Comparison of ENCODE assay signal across 1 cellular context in the genomic region with DNA sequence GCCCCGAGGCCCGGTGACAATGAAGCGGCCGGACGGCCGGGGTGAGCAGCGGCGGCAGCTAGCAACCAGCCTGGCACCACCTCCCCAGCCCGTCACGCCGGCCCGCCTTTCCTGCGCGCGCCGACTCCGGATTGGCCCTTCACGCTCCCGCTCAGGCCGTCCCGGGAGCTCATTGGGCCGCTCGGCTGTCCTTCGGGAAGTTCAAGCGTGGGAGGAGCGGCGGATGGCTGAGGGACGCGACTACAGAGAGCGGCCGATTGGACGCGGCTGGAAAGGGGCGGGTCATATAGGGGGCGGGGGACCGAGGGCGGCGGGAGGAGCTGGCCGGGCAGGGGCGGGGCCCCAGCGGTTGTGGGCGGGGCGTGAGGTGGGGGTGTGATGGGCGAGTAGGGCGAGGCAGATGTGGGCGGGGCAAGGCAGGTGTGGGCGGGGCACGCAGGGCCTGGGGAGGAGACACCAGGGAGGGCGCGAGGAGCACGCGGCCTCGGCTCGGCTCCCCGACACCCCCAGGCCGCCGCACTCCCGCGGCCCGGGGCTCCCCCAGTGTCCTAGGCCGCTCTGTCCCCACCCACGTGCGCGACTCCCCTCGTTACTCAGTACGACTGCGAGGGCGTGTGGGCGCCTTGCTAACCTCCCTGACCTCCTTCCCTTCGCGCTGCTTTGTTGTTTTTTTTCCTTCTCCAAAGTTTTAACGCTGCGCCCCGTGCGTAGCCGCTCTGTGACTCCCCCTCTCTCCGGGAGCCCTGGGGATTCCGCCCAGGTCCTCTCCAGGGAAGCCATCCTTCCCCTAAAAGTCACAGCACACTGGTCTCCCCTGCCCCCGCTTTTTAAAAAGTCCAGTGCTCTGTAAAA.
TF ChIP-seq lines count a peak whose summit lies in the region.

Gene CEP131 (minus strand): TSS at position 60 of the 852 bp plus-strand sequence. CDS start 2,909 bp downstream, outside the sequence.

TF ChIP-seq in K562, 482 proteins besides CTCF, POLR2A, EP300 and RAD21 (continued from another document and continues in another):
- TF ChIP-seq, protein P1, sequence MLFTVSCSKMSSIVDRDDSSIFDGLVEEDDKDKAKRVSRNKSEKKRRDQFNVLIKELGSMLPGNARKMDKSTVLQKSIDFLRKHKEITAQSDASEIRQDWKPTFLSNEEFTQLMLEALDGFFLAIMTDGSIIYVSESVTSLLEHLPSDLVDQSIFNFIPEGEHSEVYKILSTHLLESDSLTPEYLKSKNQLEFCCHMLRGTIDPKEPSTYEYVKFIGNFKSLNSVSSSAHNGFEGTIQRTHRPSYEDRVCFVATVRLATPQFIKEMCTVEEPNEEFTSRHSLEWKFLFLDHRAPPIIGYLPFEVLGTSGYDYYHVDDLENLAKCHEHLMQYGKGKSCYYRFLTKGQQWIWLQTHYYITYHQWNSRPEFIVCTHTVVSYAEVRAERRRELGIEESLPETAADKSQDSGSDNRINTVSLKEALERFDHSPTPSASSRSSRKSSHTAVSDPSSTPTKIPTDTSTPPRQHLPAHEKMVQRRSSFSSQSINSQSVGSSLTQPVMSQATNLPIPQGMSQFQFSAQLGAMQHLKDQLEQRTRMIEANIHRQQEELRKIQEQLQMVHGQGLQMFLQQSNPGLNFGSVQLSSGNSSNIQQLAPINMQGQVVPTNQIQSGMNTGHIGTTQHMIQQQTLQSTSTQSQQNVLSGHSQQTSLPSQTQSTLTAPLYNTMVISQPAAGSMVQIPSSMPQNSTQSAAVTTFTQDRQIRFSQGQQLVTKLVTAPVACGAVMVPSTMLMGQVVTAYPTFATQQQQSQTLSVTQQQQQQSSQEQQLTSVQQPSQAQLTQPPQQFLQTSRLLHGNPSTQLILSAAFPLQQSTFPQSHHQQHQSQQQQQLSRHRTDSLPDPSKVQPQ (CRISPR knock-in tag; IDR thresholded peaks at IDR 0.05; ENCODE audit: borderline replicate concordance), result 0 out of 2 replicates have a peak, but pooled peaks have one; percentile 27
- TF ChIP-seq CBFB (CRISPR knock-in tag; IDR thresholded peaks at IDR 0.05), result no peak
- no peak for TF ChIP-seq NCOA6 (IDR thresholded peaks at IDR 0.05)
- TF ChIP-seq BRD9 (IDR thresholded peaks at IDR 0.05; ENCODE audit: low read depth, partially characterized antibody), result no peak
- no peak for TF ChIP-seq ZFP30 (CRISPR knock-in tag; IDR thresholded peaks at IDR 0.05; ENCODE audit: borderline replicate concordance)
- TF ChIP-seq ZNF316 (IDR thresholded peaks at IDR 0.05), result no peak
- peak; percentile 53 for TF ChIP-seq ZNF384 (IDR thresholded peaks at IDR 0.05; ENCODE audit: low read depth, low read length)
- TF ChIP-seq ELK1 (CRISPR knock-in tag; IDR thresholded peaks at IDR 0.05), result no peak
- TF ChIP-seq ZBTB11 (CRISPR knock-in tag; IDR thresholded peaks at IDR 0.05), result no peak
- no peak for TF ChIP-seq ZNF12 (CRISPR knock-in tag; IDR thresholded peaks at IDR 0.05)
- no peak for TF ChIP-seq ARID2 (IDR thresholded peaks at IDR 0.05)
- TF ChIP-seq RBM39 (optimal IDR thresholded peaks at IDR 0.05; ENCODE audit: low read depth, low read length), result no peak
- no peak for TF ChIP-seq FOXK1 (CRISPR knock-in tag; IDR thresholded peaks at IDR 0.05; ENCODE audit: borderline replicate concordance)
- TF ChIP-seq ZNF41 (CRISPR knock-in tag; conservative IDR thresholded peaks at IDR 0.05), result no peak
- no peak for TF ChIP-seq ZNF561 (CRISPR knock-in tag; conservative IDR thresholded peaks at IDR 0.05)
- peak; percentile 56; the same call in 1 of the 2 replicates for TF ChIP-seq CBX1 (IDR thresholded peaks at IDR 0.05; ENCODE audit: low read depth)
- no peak for TF ChIP-seq LARP7 (IDR thresholded peaks at IDR 0.05)
- TF ChIP-seq KAT7 (CRISPR knock-in tag; IDR thresholded peaks at IDR 0.05; ENCODE audit: borderline replicate concordance), result peak; percentile 10; the same call in 1 of the 2 replicates
- no peak for TF ChIP-seq RFX5 (IDR thresholded peaks at IDR 0.05; ENCODE audit: low read depth, low read length)
- TF ChIP-seq ZNF197 (CRISPR knock-in tag; IDR thresholded peaks at IDR 0.05; ENCODE audit: low read depth), result no peak
- no peak for TF ChIP-seq ILF3 (IDR thresholded peaks at IDR 0.05; ENCODE audit: borderline replicate concordance)
- no peak for TF ChIP-seq ZNF354B (CRISPR knock-in tag; IDR thresholded peaks at IDR 0.05)
- no peak for TF ChIP-seq ZEB2 (IDR thresholded peaks at IDR 0.05)
- TF ChIP-seq MEIS2 (IDR thresholded peaks at IDR 0.05; ENCODE audit: partially characterized antibody), result peak; percentile 64
- TF ChIP-seq, protein P2, sequence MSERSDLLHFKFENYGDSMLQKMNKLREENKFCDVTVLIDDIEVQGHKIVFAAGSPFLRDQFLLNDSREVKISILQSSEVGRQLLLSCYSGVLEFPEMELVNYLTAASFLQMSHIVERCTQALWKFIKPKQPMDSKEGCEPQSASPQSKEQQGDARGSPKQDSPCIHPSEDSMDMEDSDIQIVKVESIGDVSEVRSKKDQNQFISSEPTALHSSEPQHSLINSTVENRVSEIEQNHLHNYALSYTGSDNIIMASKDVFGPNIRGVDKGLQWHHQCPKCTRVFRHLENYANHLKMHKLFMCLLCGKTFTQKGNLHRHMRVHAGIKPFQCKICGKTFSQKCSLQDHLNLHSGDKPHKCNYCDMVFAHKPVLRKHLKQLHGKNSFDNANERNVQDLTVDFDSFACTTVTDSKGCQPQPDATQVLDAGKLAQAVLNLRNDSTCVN (CRISPR knock-in tag; IDR thresholded peaks at IDR 0.05), result peak; percentile 46; the same call in 1 of the 2 replicates
- TF ChIP-seq PHF8 (IDR thresholded peaks at IDR 0.05; ENCODE audit: borderline replicate concordance, low read length), result peak; percentile 69; the same call in 1 of the 2 replicates
- TF ChIP-seq RBM25 (IDR thresholded peaks at IDR 0.05; ENCODE audit: low read depth, low read length, severe bottlenecking), result peak; percentile 100
- TF ChIP-seq IRF2 (CRISPR knock-in tag; IDR thresholded peaks at IDR 0.05), result no peak
- TF ChIP-seq ATF4 (CRISPR knock-in tag; IDR thresholded peaks at IDR 0.05), result peak; percentile 35; the same call in 1 of the 2 replicates
- TF ChIP-seq MAFK (IDR thresholded peaks at IDR 0.05; ENCODE audit: low read length), result no peak
- TF ChIP-seq ZFPM2 (CRISPR knock-in tag; IDR thresholded peaks at IDR 0.05), result no peak
- TF ChIP-seq JUND (IDR thresholded peaks at IDR 0.05; ENCODE audit: borderline replicate concordance, low read depth, low read length), result peak; percentile 3; the same call in 1 of the 2 replicates
- no peak; the same call in 2 of the 3 replicates for TF ChIP-seq JUND (tag; IDR thresholded peaks at IDR 0.05; ENCODE audit: borderline replicate concordance, low read depth, low read length)
- 0 out of 4 replicates have a peak, but pooled peaks of 1 of the 2 experiments have one; percentile 15 for TF ChIP-seq NONO (IDR thresholded peaks at IDR 0.05; ENCODE audit: low read depth in 2 of 2, low read length in 1 of 2)
- TF ChIP-seq RCOR1 (IDR thresholded peaks at IDR 0.05; ENCODE audit: borderline replicate concordance in 1 of 2, low read depth in 2 of 2, low read length in 2 of 2), result no peak
- TF ChIP-seq KDM5B (IDR thresholded peaks at IDR 0.05; ENCODE audit: insufficient replicate concordance, low read depth, low read length), result peak; percentile 57
- TF ChIP-seq STAT5B (CRISPR knock-in tag; IDR thresholded peaks at IDR 0.05), result no peak
- TF ChIP-seq ZNF518B (CRISPR knock-in tag; IDR thresholded peaks at IDR 0.05), result no peak
- no peak for TF ChIP-seq SMAD3 (CRISPR knock-in tag; conservative IDR thresholded peaks at IDR 0.05)
- peak; percentile 52; the same call in 1 of the 2 replicates for TF ChIP-seq RNF2 (IDR thresholded peaks at IDR 0.05)
- TF ChIP-seq MBD2 (IDR thresholded peaks at IDR 0.05; ENCODE audit: borderline replicate concordance, low read depth), result peak; percentile 99
- TF ChIP-seq E2F1 (CRISPR knock-in tag; IDR thresholded peaks at IDR 0.05), result peak; percentile 82
- TF ChIP-seq ZNF165 (CRISPR knock-in tag; IDR thresholded peaks at IDR 0.05; ENCODE audit: borderline replicate concordance), result no peak
- no peak for TF ChIP-seq TRIM25 (IDR thresholded peaks at IDR 0.05; ENCODE audit: borderline replicate concordance)
- TF ChIP-seq MCM5 (IDR thresholded peaks at IDR 0.05; ENCODE audit: low read depth), result no peak
- no peak for TF ChIP-seq DACH1 (IDR thresholded peaks at IDR 0.05; ENCODE audit: partially characterized antibody)
